Comparison of ENCODE assay signal across 26 cellular contexts in genomic region chr17:41941158-41941557, GRCh38.
"Had no signal": no experiment of that assay in that cellular context is flagged by ENCODE, and none has a peak within 500 bp of the region (broad histone marks: within the 10 kb centered on the region; RNA-seq: fewer than 3 reads in every experiment).

No MANE protein-coding gene starts in this region.

- H3K36me3 ChIP-seq: left lung, ovary, spleen, upper lobe of left lung had no signal

- H3K36me3 Mint-ChIP-seq: mesothelial cell of epicardium; naive B cell; natural killer cell treated with Interleukin-12 subunit alpha and Interleukin-12 subunit beta and Interleukin-15 and Interleukin-18, amount 100 ng/mL, for 72 hours; stimulated activated memory B cell treated with anti-CD40 and anti-IgM and Interleukin-4, amounts not matched to agents 10 μg/mL and 1 μg/mL and 100 μg/mL, for 72 hours had no signal

- H3K9me3 ChIP-seq: esophagus muscularis mucosa, gastroesophageal sphincter, heart left ventricle, left lung, mucosa of descending colon, ovary, psoas muscle, spleen, testis, tibial artery, upper lobe of left lung had no signal

- H3K4me1 ChIP-seq: esophagus muscularis mucosa, foreskin keratinocyte, gastroesophageal sphincter, left lung, spleen, testis, tibial artery had no signal

- H3K4me3 Mint-ChIP-seq: mesothelial cell of epicardium; naive B cell; natural killer cell treated with Interleukin-12 subunit alpha and Interleukin-12 subunit beta and Interleukin-15 and Interleukin-18, amount 100 ng/mL, for 72 hours; stimulated activated memory B cell treated with anti-CD40 and anti-IgM and Interleukin-4, amounts not matched to agents 10 μg/mL and 1 μg/mL and 100 μg/mL, for 72 hours had no signal

- H3K27ac Mint-ChIP-seq: mesothelial cell of epicardium; naive B cell; natural killer cell treated with Interleukin-12 subunit alpha and Interleukin-12 subunit beta and Interleukin-15 and Interleukin-18, amount 100 ng/mL, for 72 hours; stimulated activated memory B cell treated with anti-CD40 and anti-IgM and Interleukin-4, amounts not matched to agents 10 μg/mL and 1 μg/mL and 100 μg/mL, for 72 hours had no signal

- DNase-seq: dorsolateral prefrontal cortex; effector CD4-positive, alpha-beta T cell; foreskin keratinocyte; heart left ventricle; left cardiac atrium; mesenchymal stem cell; mucosa of descending colon; naive B cell; occipital lobe; ovary; psoas muscle; spleen; stimulated activated CD4-positive, alpha-beta T cell treated with anti-CD3 and anti-CD28 coated beads, Interleukin-4, amount 100 ng/mL, for 4 hours; stimulated activated naive CD8-positive, alpha-beta T cell treated with anti-CD3 and anti-CD28 coated beads, Interleukin-15, Interleukin-2, amounts not matched to agents 100 U/mL and 50 U/mL, for 24 hours; substantia nigra; testis; tibial artery; upper lobe of left lung had no signal

- H3K4me1 Mint-ChIP-seq: mesothelial cell of epicardium; naive B cell; stimulated activated memory B cell treated with anti-CD40 and anti-IgM and Interleukin-4, amounts not matched to agents 10 μg/mL and 1 μg/mL and 100 μg/mL, for 72 hours had no signal

- H3K9me3 Mint-ChIP-seq: mesothelial cell of epicardium; naive B cell; natural killer cell treated with Interleukin-12 subunit alpha and Interleukin-12 subunit beta and Interleukin-15 and Interleukin-18, amount 100 ng/mL, for 72 hours; stimulated activated memory B cell treated with anti-CD40 and anti-IgM and Interleukin-4, amounts not matched to agents 10 μg/mL and 1 μg/mL and 100 μg/mL, for 72 hours had no signal

- H3K27ac ChIP-seq: dorsolateral prefrontal cortex, esophagus muscularis mucosa, foreskin keratinocyte, gastroesophageal sphincter, heart left ventricle, hepatocyte, left lung, ovary, psoas muscle, skin epidermis, spleen, testis, tibial artery, upper lobe of left lung had no signal

- H3K27me3 ChIP-seq: dorsolateral prefrontal cortex, esophagus muscularis mucosa, foreskin keratinocyte, gastroesophageal sphincter, heart left ventricle, hepatocyte, left lung, ovary, spleen, testis, tibial artery, upper lobe of left lung had no signal

- H3K4me3 ChIP-seq: dorsolateral prefrontal cortex, esophagus muscularis mucosa, gastroesophageal sphincter, heart left ventricle, hepatocyte, left lung, mucosa of descending colon, ovary, psoas muscle, skin epidermis, spleen, testis, tibial artery, upper lobe of left lung had no signal
